Comparison of ENCODE assay signal across 10 cellular contexts in the genomic region with DNA sequence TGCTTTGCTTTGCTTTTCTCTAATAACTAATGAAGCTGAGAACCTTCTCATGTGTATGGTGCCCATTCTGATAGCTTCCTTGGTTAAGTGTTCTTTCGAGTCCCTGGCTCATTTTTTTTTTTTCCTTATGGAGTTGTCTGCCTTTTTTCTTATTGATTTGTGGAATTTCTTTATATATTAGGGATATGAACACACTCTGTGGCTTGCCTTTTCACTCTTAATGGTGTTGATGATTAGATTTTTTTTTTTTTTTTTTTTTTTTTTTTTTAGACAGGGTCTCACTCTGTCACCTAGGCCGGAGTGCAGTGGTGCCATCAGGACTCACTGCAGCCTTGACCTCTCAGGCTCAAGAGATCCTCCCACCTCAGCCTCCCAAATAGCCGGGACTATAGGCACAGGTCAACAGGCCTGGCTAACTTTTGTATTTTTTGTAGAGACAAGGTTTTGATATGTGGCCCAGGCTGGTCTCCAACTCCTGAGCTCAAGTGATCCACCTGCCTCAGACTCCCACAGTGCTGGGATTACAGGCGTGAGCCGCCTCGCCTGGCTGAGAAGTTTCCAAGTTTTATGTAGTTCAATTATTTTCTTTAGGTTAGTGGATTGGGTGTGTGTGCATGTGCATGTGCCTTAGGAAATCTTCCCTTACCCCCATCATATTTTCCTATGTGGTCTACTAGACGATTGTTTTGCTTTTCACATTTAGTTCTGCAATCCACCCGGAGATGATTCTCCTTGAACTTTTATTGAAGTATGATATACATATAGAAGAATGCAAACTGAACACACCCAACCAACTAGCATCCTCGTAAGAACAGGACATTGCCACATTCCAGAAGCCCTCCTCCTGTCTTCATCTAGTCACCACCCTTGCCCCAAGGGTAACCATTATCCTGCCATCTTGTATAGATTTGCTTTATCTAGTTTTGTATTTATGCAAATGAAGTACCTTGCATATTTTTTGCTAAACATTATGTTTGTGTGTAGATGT. TPM values are rescaled to one million over a fixed set of nuclear protein-coding genes. Genes with fewer than 3 reads are reported as not detected.
DNase-seq lines count a peak whose midpoint lies in the region; ATAC-seq and TF ChIP-seq lines count a peak whose summit lies in the region.
"Had no signal": no experiment of that assay in that cellular context is flagged by ENCODE, and none has a peak within 500 bp of the region (broad histone marks: within the 10 kb centered on the region; RNA-seq: fewer than 3 reads in every experiment).

No MANE protein-coding gene starts in this region.

- no peaks in the 10 kb centered on the region for H3K36me3 Mint-ChIP-seq in endothelial cell (ENCODE audit: low read depth, unreplicated experiment)

- peaks cover 15% of the 10 kb centered on the region for H3K4me1 Mint-ChIP-seq in endothelial cell (ENCODE audit: unreplicated experiment)

- CTCF ChIA-PET in PC-3 (lab: Charles Lee), result interaction anchor here (0.6 kb wide), 1 partner anchor 289 kb away, joined by 3 read pairs; no protein-coding TSS in a partner anchor

- H3K4me2 ChIP-seq in PC-3 (ENCODE audit: low read length), result peak overlapping the region; percentile 81

- POLR2A ChIA-PET in PC-3 (lab: Charles Lee; ENCODE audit: unreplicated experiment), result interaction anchor here (0.6 kb wide), 1 partner anchor 427 kb away, joined by 3 read pairs; no protein-coding TSS in a partner anchor

- H3K27ac ChIP-seq in PC-3 (ENCODE audit: low read length) (peak overlapping the region; percentile 17), psoas muscle (peak overlapping the region; percentile 98), upper lobe of right lung (no peak overlapping the region)
- H3K27ac ChIP-seq: thyroid gland had no signal

- no peaks in the 10 kb centered on the region for H3K9me3 Mint-ChIP-seq in endothelial cell (ENCODE audit: unreplicated experiment)

- peaks cover 32% of the 10 kb centered on the region for H3K4me1 ChIP-seq in PC-3 (ENCODE audit: insufficient read depth, low read length)
- peaks cover 29% of the 10 kb centered on the region for H3K4me1 ChIP-seq in psoas muscle
- peaks cover 16% of the 10 kb centered on the region for H3K4me1 ChIP-seq in upper lobe of right lung

- 81 to 92% (median 86%) methylated on average over 9 of the region's 9 CpGs for WGBS in psoas muscle, 3 donors

- no peak overlapping the region for H3K4me3 Mint-ChIP-seq in endothelial cell (ENCODE audit: unreplicated experiment)

- H3K9me3 ChIP-seq in PC-3 (ENCODE audit: low read length), result no peaks in the 10 kb centered on the region
- H3K9me3 ChIP-seq in psoas muscle, result no peaks in the 10 kb centered on the region
- H3K9me3 ChIP-seq in upper lobe of right lung, result no peaks in the 10 kb centered on the region
- H3K9me3 ChIP-seq: thyroid gland had no signal

- peaks cover 4% of the 10 kb centered on the region for H3F3A ChIP-seq in PC-3 (ENCODE audit: low read length, unreplicated experiment)

- H3K27ac Mint-ChIP-seq in endothelial cell (ENCODE audit: unreplicated experiment), result peak overlapping the region; percentile 30

- H3K27me3 ChIP-seq in PC-3 (ENCODE audit: low read length), result no peaks in the 10 kb centered on the region
- no peaks in the 10 kb centered on the region for H3K27me3 ChIP-seq in psoas muscle (ENCODE audit: insufficient read depth in 3 of 3, low read length in 2 of 3)
- H3K27me3 ChIP-seq in upper lobe of right lung, result no peaks in the 10 kb centered on the region
- H3K27me3 ChIP-seq: thyroid gland had no signal

- intact Hi-C loops in PC-3 (cut with micrococcal nuclease), result loop anchor here (10.0 kb wide), 1 partner anchor 278 kb away; no protein-coding TSS in a partner anchor
- intact Hi-C loops in psoas muscle (cut with DNase I), result loop anchor here (5.0 kb wide), 2 partner anchors 201 to 346 kb away; no protein-coding TSS in a partner anchor
- intact Hi-C loops in cardiac septum (cut with DNase I), result loop anchor here (5.0 kb wide), 1 partner anchor 286 kb away; no protein-coding TSS in a partner anchor
- intact Hi-C loops in upper lobe of right lung (cut with DNase I), result no loop called here

- H3K36me3 ChIP-seq in PC-3 (ENCODE audit: low read depth, low read length) (peaks cover 3% of the 10 kb centered on the region; the same call in 1 of the 2 replicates), psoas muscle (ENCODE audit: insufficient read depth in 1 of 2, low read depth in 1 of 2) (peaks cover 0 to 6% of the 10 kb centered on the region in 2 donors), upper lobe of right lung (peaks cover 6% of the 10 kb centered on the region)
- H3K36me3 ChIP-seq: thyroid gland had no signal

- ATAC-seq in PC-3, result peak; percentile 51
- no peak for ATAC-seq in psoas muscle
- ATAC-seq in upper lobe of right lung, result no peak

- peaks cover 3% of the 10 kb centered on the region for H3K27me3 Mint-ChIP-seq in endothelial cell (ENCODE audit: unreplicated experiment)

- peak; percentile 50 for DNase-seq in HCEC 1CT
- DNase-seq in PC-3, result peak; percentile 70
- DNase-seq in endothelial cell (ENCODE audit: low spot score), result no peak
- no peak for DNase-seq in psoas muscle
- DNase-seq in dedifferentiated amniotic fluid mesenchymal stem cell (ENCODE audit: extremely low spot score), result no peak
- DNase-seq in cardiac septum (ENCODE audit: low spot score), result no peak
- DNase-seq in upper lobe of right lung, result no peak
- DNase-seq: activated CD4-positive, alpha-beta T cell treated with anti-CD3 and anti-CD28 coated beads, Interleukin-2, amount 50 U/mL, for 48 hours; NCI-H2081 treated with DMSO at 0.1 percent for 48 hours; thyroid gland had no signal

- peak overlapping the region; percentile 100 for H3K4me3 ChIP-seq in PC-3 (ENCODE audit: low read length)
- peak overlapping the region; percentile 99 for H3K4me3 ChIP-seq in psoas muscle
- no peak overlapping the region for H3K4me3 ChIP-seq in upper lobe of right lung

- H4K20me1 ChIP-seq in PC-3 (ENCODE audit: low read length), result peaks cover 28% of the 10 kb centered on the region

- no TSS peak for BruUV-seq in PC-3 (replicated peaks; lab: Mats Ljungman, UMichigan)

- H3K9ac ChIP-seq in PC-3 (ENCODE audit: low read length), result no peak overlapping the region

- TF ChIP-seq CTCF in PC-3 (conservative IDR thresholded peaks at IDR 0.05; ENCODE audit: low read depth, low read length) (no peak), endothelial cell (IDR thresholded peaks at IDR 0.05; ENCODE audit: unreplicated experiment) (no peak), psoas muscle (IDR thresholded peaks at IDR 0.05) (no peak), upper lobe of right lung (IDR thresholded peaks at IDR 0.05) (no peak)

- H3K9me2 ChIP-seq in PC-3 (replicated peaks; ENCODE audit: low read length), result no peaks in the 10 kb centered on the region

- H3K79me2 ChIP-seq in PC-3 (ENCODE audit: low read length), result peaks cover 34% of the 10 kb centered on the region

- no peak overlapping the region for H2AFZ ChIP-seq in PC-3 (ENCODE audit: low read length)

RNA-seq across cellular contexts. Expression of gene SNRPA1, which starts 1.7 kb away (rescaled TPM):
- total RNA-seq in PC-3 (2014; rRNA removed) (66.1 and 68.2 TPM in 2 replicates), endothelial cell (ENCODE audit: unreplicated experiment) (62.2 TPM), psoas muscle (10 to 100 TPM; 14.8 to 42.3 (median 28.0) TPM), cardiac septum (26.0 TPM), upper lobe of right lung (40.7 TPM)
- 100 to 1,000 TPM in 1 of 3 donors, 10 to 100 TPM in 2; 34.9 to 126 (median 73.6) TPM for polyA plus RNA-seq in psoas muscle

RNA-seq across cellular contexts. Expression of gene SELENOS, which starts 19.4 kb away (rescaled TPM):
- total RNA-seq in PC-3 (2014; rRNA removed) (40.1 and 47.0 TPM in 2 replicates), endothelial cell (ENCODE audit: unreplicated experiment) (48.9 TPM), psoas muscle (10 to 100 TPM; 25.7 to 98.9 (median 50.4) TPM), cardiac septum (51.6 TPM), upper lobe of right lung (78.5 TPM)
- 100 to 1,000 TPM; 137 to 201 (median 156) TPM for polyA plus RNA-seq in psoas muscle

RNA-seq across cellular contexts. Expression of gene CHSY1, which starts 44.9 kb away (rescaled TPM):
- total RNA-seq in PC-3 (2014; rRNA removed) (13.8 and 19.5 TPM in 2 replicates), endothelial cell (ENCODE audit: unreplicated experiment) (27.6 TPM), psoas muscle (10 to 100 TPM in 2 of 4 donors, 1 to 10 TPM in 2; 6.7 to 11.4 (median 8.5) TPM), cardiac septum (17.5 TPM), upper lobe of right lung (40.6 TPM)
- 1 to 10 TPM; 2.9 to 5.0 (median 4.4) TPM for polyA plus RNA-seq in psoas muscle

Comparison
In these comparisons a context has a peak if more than half of its experiments do, and no peak if none do; other contexts are left out.
1. DNase-seq: peak in HCEC 1CT (single experiment) and PC-3 (single experiment); none in endothelial cell (single experiment), psoas muscle (0 of 2), dedifferentiated amniotic fluid mesenchymal stem cell (single experiment), cardiac septum (single experiment) and upper lobe of right lung (single experiment).